Comparison of ENCODE assay signal across 1 cellular context in the genomic region with DNA sequence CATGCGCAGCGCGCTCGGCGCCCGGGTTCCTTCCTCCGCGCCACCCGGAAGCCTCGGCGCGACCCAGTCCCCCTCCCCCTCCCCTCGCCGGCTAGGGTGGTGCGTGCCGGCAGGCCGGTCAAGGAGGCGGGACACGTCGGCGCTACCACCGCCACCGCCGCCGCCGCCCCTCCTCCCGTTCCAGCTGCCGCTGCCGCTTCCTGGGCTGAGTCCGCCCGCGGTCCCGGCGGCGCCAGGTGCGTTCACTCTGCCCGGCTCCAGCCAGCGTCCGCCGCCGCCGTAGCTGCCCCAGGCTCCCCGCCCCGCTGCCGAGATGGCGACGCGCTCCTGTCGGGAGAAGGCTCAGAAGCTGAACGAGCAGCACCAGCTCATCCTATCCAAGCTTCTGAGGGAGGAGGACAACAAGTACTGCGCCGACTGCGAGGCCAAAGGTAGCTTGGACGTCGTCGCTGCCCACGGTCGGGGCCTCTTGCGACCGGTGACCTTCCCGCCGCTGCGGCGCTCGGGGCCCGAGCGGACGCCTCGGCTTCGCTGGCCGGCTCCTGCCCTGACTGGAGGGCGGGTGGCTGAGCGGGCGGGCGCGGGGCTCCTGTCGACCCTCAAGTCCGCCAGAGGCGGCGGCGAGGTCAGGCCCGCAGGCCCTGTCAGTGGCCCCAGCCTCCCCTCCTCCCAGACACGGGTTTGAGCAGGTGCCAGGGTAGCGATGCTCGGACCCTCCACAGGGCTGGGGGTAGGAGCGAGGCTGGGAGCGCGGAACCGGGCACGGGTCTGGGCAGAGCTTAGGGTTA.
TF ChIP-seq lines count a peak whose summit lies in the region.

TSS of gene SMAP1 (plus strand) at position 173 of the 788 bp plus-strand sequence. CDS start at position 314, 141 bp downstream.

TF ChIP-seq in K562, 482 proteins besides CTCF, POLR2A, EP300 and RAD21 (continued from another document and continues in another):
- TF ChIP-seq CEBPZ (IDR thresholded peaks at IDR 0.05; ENCODE audit: borderline replicate concordance, low read depth, low read length) (no peak), CCAR2 (IDR thresholded peaks at IDR 0.05; ENCODE audit: low read depth, low read length) (no peak), STAT6 (CRISPR knock-in tag; IDR thresholded peaks at IDR 0.05) (no peak), TCF7 (IDR thresholded peaks at IDR 0.05; ENCODE audit: borderline replicate concordance) (no peak), NFE2L1 (tag; IDR thresholded peaks at IDR 0.05; ENCODE audit: borderline replicate concordance, low read depth) (no peak), ELF4 (CRISPR knock-in tag; IDR thresholded peaks at IDR 0.05) (no peak), ZMIZ1 (IDR thresholded peaks at IDR 0.05; ENCODE audit: low read depth in 2 of 2, low read length in 2 of 2) (no peak), BCOR (IDR thresholded peaks at IDR 0.05) (no peak), HMGXB4 (CRISPR knock-in tag; IDR thresholded peaks at IDR 0.05) (no peak), ZNF398 (CRISPR knock-in tag; IDR thresholded peaks at IDR 0.05) (no peak), ZFP1 (CRISPR knock-in tag; IDR thresholded peaks at IDR 0.05) (no peak), PYGO2 (tag; IDR thresholded peaks at IDR 0.05) (no peak), THAP12 (CRISPR knock-in tag; IDR thresholded peaks at IDR 0.05) (peak; percentile 47; the same call in 1 of the 2 replicates)
- TF ChIP-seq, protein P1, sequence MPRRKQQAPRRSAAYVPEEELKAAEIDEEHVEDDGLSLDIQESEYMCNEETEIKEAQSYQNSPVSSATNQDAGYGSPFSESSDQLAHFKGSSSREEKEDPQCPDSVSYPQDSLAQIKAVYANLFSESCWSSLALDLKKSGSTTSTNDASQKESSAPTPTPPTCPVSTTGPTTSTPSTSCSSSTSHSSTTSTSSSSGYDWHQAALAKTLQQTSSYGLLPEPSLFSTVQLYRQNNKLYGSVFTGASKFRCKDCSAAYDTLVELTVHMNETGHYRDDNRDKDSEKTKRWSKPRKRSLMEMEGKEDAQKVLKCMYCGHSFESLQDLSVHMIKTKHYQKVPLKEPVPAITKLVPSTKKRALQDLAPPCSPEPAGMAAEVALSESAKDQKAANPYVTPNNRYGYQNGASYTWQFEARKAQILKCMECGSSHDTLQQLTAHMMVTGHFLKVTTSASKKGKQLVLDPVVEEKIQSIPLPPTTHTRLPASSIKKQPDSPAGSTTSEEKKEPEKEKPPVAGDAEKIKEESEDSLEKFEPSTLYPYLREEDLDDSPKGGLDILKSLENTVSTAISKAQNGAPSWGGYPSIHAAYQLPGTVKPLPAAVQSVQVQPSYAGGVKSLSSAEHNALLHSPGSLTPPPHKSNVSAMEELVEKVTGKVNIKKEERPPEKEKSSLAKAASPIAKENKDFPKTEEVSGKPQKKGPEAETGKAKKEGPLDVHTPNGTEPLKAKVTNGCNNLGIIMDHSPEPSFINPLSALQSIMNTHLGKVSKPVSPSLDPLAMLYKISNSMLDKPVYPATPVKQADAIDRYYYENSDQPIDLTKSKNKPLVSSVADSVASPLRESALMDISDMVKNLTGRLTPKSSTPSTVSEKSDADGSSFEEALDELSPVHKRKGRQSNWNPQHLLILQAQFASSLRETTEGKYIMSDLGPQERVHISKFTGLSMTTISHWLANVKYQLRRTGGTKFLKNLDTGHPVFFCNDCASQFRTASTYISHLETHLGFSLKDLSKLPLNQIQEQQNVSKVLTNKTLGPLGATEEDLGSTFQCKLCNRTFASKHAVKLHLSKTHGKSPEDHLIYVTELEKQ (CRISPR knock-in tag; IDR thresholded peaks at IDR 0.05): no peak
- TF ChIP-seq, protein P2, sequence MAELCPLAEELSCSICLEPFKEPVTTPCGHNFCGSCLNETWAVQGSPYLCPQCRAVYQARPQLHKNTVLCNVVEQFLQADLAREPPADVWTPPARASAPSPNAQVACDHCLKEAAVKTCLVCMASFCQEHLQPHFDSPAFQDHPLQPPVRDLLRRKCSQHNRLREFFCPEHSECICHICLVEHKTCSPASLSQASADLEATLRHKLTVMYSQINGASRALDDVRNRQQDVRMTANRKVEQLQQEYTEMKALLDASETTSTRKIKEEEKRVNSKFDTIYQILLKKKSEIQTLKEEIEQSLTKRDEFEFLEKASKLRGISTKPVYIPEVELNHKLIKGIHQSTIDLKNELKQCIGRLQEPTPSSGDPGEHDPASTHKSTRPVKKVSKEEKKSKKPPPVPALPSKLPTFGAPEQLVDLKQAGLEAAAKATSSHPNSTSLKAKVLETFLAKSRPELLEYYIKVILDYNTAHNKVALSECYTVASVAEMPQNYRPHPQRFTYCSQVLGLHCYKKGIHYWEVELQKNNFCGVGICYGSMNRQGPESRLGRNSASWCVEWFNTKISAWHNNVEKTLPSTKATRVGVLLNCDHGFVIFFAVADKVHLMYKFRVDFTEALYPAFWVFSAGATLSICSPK (IDR thresholded peaks at IDR 0.05; ENCODE audit: borderline replicate concordance): no peak
- TF ChIP-seq, protein P3, sequence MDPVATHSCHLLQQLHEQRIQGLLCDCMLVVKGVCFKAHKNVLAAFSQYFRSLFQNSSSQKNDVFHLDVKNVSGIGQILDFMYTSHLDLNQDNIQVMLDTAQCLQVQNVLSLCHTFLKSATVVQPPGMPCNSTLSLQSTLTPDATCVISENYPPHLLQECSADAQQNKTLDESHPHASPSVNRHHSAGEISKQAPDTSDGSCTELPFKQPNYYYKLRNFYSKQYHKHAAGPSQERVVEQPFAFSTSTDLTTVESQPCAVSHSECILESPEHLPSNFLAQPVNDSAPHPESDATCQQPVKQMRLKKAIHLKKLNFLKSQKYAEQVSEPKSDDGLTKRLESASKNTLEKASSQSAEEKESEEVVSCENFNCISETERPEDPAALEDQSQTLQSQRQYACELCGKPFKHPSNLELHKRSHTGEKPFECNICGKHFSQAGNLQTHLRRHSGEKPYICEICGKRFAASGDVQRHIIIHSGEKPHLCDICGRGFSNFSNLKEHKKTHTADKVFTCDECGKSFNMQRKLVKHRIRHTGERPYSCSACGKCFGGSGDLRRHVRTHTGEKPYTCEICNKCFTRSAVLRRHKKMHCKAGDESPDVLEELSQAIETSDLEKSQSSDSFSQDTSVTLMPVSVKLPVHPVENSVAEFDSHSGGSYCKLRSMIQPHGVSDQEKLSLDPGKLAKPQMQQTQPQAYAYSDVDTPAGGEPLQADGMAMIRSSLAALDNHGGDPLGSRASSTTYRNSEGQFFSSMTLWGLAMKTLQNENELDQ (CRISPR knock-in tag; IDR thresholded peaks at IDR 0.05; ENCODE audit: borderline replicate concordance): no peak
- TF ChIP-seq, protein P4, sequence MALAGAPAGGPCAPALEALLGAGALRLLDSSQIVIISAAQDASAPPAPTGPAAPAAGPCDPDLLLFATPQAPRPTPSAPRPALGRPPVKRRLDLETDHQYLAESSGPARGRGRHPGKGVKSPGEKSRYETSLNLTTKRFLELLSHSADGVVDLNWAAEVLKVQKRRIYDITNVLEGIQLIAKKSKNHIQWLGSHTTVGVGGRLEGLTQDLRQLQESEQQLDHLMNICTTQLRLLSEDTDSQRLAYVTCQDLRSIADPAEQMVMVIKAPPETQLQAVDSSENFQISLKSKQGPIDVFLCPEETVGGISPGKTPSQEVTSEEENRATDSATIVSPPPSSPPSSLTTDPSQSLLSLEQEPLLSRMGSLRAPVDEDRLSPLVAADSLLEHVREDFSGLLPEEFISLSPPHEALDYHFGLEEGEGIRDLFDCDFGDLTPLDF (CRISPR knock-in tag; IDR thresholded peaks at IDR 0.05): no peak
